In the genomic region with DNA sequence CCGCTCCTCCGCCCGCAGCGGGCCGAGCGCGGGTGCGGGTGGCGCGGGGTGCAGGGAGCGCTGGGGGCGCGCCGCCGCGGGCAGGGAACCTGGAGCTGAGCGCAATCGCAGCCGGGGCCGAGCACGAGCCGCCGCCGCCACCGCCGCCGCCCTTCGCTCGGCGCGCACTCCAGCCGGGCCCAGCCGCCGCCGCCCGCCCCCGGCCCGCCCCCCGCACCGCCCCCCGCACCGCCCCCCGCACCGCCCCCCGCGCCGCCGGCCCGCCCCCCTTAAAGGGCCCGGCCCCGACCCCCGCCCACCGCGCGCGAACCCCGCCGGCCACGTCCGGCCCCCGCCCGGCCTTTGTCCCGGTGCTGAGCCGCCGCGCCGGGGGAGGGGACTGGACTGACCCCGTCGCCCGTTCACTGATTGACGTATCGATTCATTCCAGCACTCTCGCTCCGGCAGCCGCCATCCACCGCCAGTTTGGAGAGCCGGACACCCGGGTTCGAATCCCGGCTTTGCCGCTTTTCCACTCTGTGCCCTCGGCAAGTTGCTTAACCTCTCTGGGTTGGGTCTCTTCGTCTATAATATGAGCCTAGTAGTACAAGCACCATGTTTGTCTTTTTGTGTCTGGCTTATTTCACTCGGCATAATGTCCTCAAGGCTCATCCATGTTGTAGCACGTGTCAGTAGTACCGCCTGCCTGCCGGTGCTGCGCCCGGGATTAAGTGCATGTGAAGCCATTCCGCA, we compare ENCODE assay signal across 1 cellular context.
TF ChIP-seq lines count a peak whose summit lies in the region.

A gene (minus strand): TSS at position 171 of the 732 bp plus-strand sequence. CDS start 173 bp downstream, outside the sequence.

TF ChIP-seq in H1, 55 proteins besides CTCF, POLR2A, EP300 and RAD21 (continued from another document):
- TF ChIP-seq SIRT6 (IDR thresholded peaks at IDR 0.05; ENCODE audit: low read length) (no peak), CREB1 (IDR thresholded peaks at IDR 0.05) (peak; percentile 41; the same call in 1 of the 2 replicates), PHF8 (conservative IDR thresholded peaks at IDR 0.05; ENCODE audit: low read depth, low read length) (peak; percentile 19; the same call in 1 of the 2 replicates), YY1 (IDR thresholded peaks at IDR 0.05; ENCODE audit: low read depth, low read length) (peak; percentile 58), CHD2 (IDR thresholded peaks at IDR 0.05; ENCODE audit: low read length) (no peak), TAF1 (IDR thresholded peaks at IDR 0.05; ENCODE audit: low read depth, low read length) (0 out of 2 replicates have a peak, but pooled peaks have one; percentile 46), EGR1 (IDR thresholded peaks at IDR 0.05; ENCODE audit: borderline replicate concordance, low read depth, low read length) (no peak)
- TF ChIP-seq, protein P1, sequence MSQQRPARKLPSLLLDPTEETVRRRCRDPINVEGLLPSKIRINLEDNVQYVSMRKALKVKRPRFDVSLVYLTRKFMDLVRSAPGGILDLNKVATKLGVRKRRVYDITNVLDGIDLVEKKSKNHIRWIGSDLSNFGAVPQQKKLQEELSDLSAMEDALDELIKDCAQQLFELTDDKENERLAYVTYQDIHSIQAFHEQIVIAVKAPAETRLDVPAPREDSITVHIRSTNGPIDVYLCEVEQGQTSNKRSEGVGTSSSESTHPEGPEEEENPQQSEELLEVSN (IDR thresholded peaks at IDR 0.05): peak; percentile 58
- TF ChIP-seq, protein P2, sequence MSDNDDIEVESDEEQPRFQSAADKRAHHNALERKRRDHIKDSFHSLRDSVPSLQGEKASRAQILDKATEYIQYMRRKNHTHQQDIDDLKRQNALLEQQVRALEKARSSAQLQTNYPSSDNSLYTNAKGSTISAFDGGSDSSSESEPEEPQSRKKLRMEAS (IDR thresholded peaks at IDR 0.05): peak; percentile 82
